Comparison of ENCODE assay signal across 20 cellular contexts in genomic region chr7:6359742-6360141, GRCh38. TPM values are rescaled to one million over a fixed set of nuclear protein-coding genes. Genes with fewer than 3 reads are reported as not detected.
A peak's percentile ranks its signal among the peaks of the same experiment; 100 is the strongest.
DNase-seq lines count a peak whose midpoint lies in the region; ATAC-seq and TF ChIP-seq lines count a peak whose summit lies in the region.
"Had no signal": no experiment of that assay in that cellular context is flagged by ENCODE, and none has a peak within 500 bp of the region (broad histone marks: within the 10 kb centered on the region; RNA-seq: fewer than 3 reads in every experiment).

No MANE protein-coding gene starts in this region.

- no peaks in the 10 kb centered on the region for H3K9me3 Mint-ChIP-seq in activated naive CD4-positive, alpha-beta T cell treated with anti-CD3 and anti-CD28 coated beads, Interleukin-2, amount 50 U/mL, for 72 hours
- no peaks in the 10 kb centered on the region for H3K9me3 Mint-ChIP-seq in Caco-2 (ENCODE audit: unreplicated experiment)
- H3K9me3 Mint-ChIP-seq: T-helper 1 cell treated with Interleukin-12 subunit alpha and Interleukin-12 subunit beta and Interleukin-4 antibody, amounts not matched to agents 30 μg/mL and 1 μg/mL, for 36 hours had no signal

- POLR2A ChIA-PET in Caco-2 (lab: Charles Lee): no interaction called here

- H3K9me3 ChIP-seq in Loucy (ENCODE audit: insufficient read depth, low read depth, low read length) (no peaks in the 10 kb centered on the region), SU-DHL-6 (ENCODE audit: insufficient read depth, low read length) (no peaks in the 10 kb centered on the region), neuronal stem cell (replicated peaks in 1 of 2; ENCODE audit: control insufficient read depth in 2 of 2, insufficient read depth in 1 of 2, low read depth in 1 of 2, low read length in 2 of 2) (no peaks in the 10 kb centered on the region), Caco-2 (no peaks in the 10 kb centered on the region)
- H3K9me3 ChIP-seq: MG63 had no signal

- H3K9ac ChIP-seq in Loucy (ENCODE audit: low read depth, low read length, poor library complexity, severe bottlenecking): no peak overlapping the region
- no peak overlapping the region for H3K9ac ChIP-seq in SU-DHL-6 (ENCODE audit: low read length)
- H3K9ac ChIP-seq in neuronal stem cell (ENCODE audit: low read depth, low read length, poor library complexity): no peak overlapping the region

- H2BK120ac ChIP-seq in neuronal stem cell (ENCODE audit: low read depth, low read length): no peak overlapping the region

- H3K4me3 Mint-ChIP-seq in Caco-2 (ENCODE audit: unreplicated experiment): no peak overlapping the region
- H3K4me3 Mint-ChIP-seq: CD4-positive, CD25-positive, alpha-beta regulatory T cell; T-helper 1 cell treated with Interleukin-12 subunit alpha and Interleukin-12 subunit beta and Interleukin-4 antibody, amounts not matched to agents 30 μg/mL and 1 μg/mL, for 36 hours had no signal

- H3K4me3 ChIP-seq in Loucy (ENCODE audit: low read length, poor library complexity, severe bottlenecking): no peak overlapping the region
- H3K4me3 ChIP-seq in SU-DHL-6 (ENCODE audit: insufficient read depth, low read length, poor library complexity, severe bottlenecking): no peak overlapping the region
- no peak overlapping the region for H3K4me3 ChIP-seq in neuronal stem cell (ENCODE audit: low read length in 2 of 2)
- H3K4me3 ChIP-seq in Caco-2 (ENCODE audit: low read depth, low read length): no peak overlapping the region
- H3K4me3 ChIP-seq: MG63 had no signal

- H4K91ac ChIP-seq in neuronal stem cell (ENCODE audit: low read depth, low read length, poor library complexity): no peak overlapping the region

- H3K27me3 ChIP-seq in Loucy (ENCODE audit: insufficient read depth, low read length, poor library complexity, severe bottlenecking) (no peaks in the 10 kb centered on the region), SU-DHL-6 (ENCODE audit: low read length) (no peaks in the 10 kb centered on the region), neuronal stem cell (ENCODE audit: control insufficient read depth in 3 of 3, insufficient read depth in 3 of 3, low read depth in 1 of 3, low read length in 3 of 3) (no peaks in the 10 kb centered on the region), Caco-2 (replicated peaks; ENCODE audit: control insufficient read depth, insufficient read depth, low read length) (no peaks in the 10 kb centered on the region)
- H3K27me3 ChIP-seq: MG63 had no signal

- no peak for ATAC-seq in activated naive CD4-positive, alpha-beta T cell treated with anti-CD3 and anti-CD28 coated beads, Interleukin-2, amount 50 U/mL, for 72 hours

- TF ChIP-seq CTCF in Loucy (conservative IDR thresholded peaks at IDR 0.05; ENCODE audit: low read length) (no peak), SU-DHL-6 (IDR thresholded peaks at IDR 0.05; ENCODE audit: insufficient read depth, low read length, poor library complexity, severe bottlenecking) (no peak), Caco-2 (IDR thresholded peaks at IDR 0.05; ENCODE audit: insufficient read depth in 1 of 2, low read depth in 1 of 2, low read length in 1 of 2, severe bottlenecking in 1 of 2, unreplicated experiment in 1 of 2) (no peak)

- H3K14ac ChIP-seq in neuronal stem cell (ENCODE audit: low read length): no peak overlapping the region

- H3K79me1 ChIP-seq in neuronal stem cell (ENCODE audit: low read depth, low read length): no peaks in the 10 kb centered on the region

- DNase-seq in SIG-M5 treated with dmso at 0.1 percent for 504 hours (lab: John Stamatoyannopoulos, UW; ENCODE audit: unreplicated experiment): peak; percentile 16
- no peak for DNase-seq in SIG-M5 (lab: John Stamatoyannopoulos, UW)
- DNase-seq in neuronal stem cell (ENCODE audit: low spot score): no peak
- no peak for DNase-seq in NCI-H345 treated with DMSO at 0.1 percent for 48 hours (lab: John Stamatoyannopoulos, UW; ENCODE audit: unreplicated experiment)
- no peak for DNase-seq in activated naive CD4-positive, alpha-beta T cell treated with anti-CD3 and anti-CD28 coated beads, Interleukin-2, amount 50 U/mL, for 72 hours (ENCODE audit: low spot score in 2 of 2)
- DNase-seq in Caco-2: no peak
- DNase-seq: 8988T, DMS153, EL, GOT3, MG63, NCI-H1417, NCI-H187 treated with DMSO at 0.1 percent for 48 hours, NCI-H446, NCI-H69, SHP77 had no signal

- H3K27ac ChIP-seq in SU-DHL-6 (ENCODE audit: low read depth, low read length) (no peak overlapping the region), neuronal stem cell (replicated peaks; ENCODE audit: low read length) (no peak overlapping the region)

- no peaks in the 10 kb centered on the region for H3K4me1 ChIP-seq in Loucy (ENCODE audit: insufficient read depth, low read length, poor library complexity, severe bottlenecking)
- H3K4me1 ChIP-seq in neuronal stem cell (ENCODE audit: control insufficient read depth in 2 of 2, insufficient read depth in 1 of 2, low read depth in 1 of 2, low read length in 2 of 2): no peaks in the 10 kb centered on the region
- no peaks in the 10 kb centered on the region for H3K4me1 ChIP-seq in Caco-2

- no peaks in the 10 kb centered on the region for H3K79me2 ChIP-seq in Loucy (ENCODE audit: insufficient read depth, low read length)
- H3K79me2 ChIP-seq in SU-DHL-6 (ENCODE audit: insufficient read depth, low read length): no peaks in the 10 kb centered on the region

- H3K27me3 Mint-ChIP-seq in Caco-2 (ENCODE audit: insufficient read depth, unreplicated experiment): no peaks in the 10 kb centered on the region
- H3K27me3 Mint-ChIP-seq: CD4-positive, CD25-positive, alpha-beta regulatory T cell had no signal

- H3K18ac ChIP-seq in neuronal stem cell (ENCODE audit: low read length): no peak overlapping the region

- H4K8ac ChIP-seq in neuronal stem cell (ENCODE audit: low read depth, low read length): no peak overlapping the region

- H3K9me2 ChIP-seq in Loucy (replicated peaks; ENCODE audit: low read depth, low read length): no peaks in the 10 kb centered on the region
- H3K9me2 ChIP-seq in SU-DHL-6 (replicated peaks; ENCODE audit: insufficient read depth, low read length): no peaks in the 10 kb centered on the region

- no peaks in the 10 kb centered on the region for H3K36me3 Mint-ChIP-seq in activated naive CD4-positive, alpha-beta T cell treated with anti-CD3 and anti-CD28 coated beads, Interleukin-2, amount 50 U/mL, for 72 hours
- H3K36me3 Mint-ChIP-seq in Caco-2 (ENCODE audit: insufficient read depth, unreplicated experiment): no peaks in the 10 kb centered on the region
- H3K36me3 Mint-ChIP-seq: CD4-positive, CD25-positive, alpha-beta regulatory T cell had no signal

- no peak overlapping the region for H2BK12ac ChIP-seq in neuronal stem cell (ENCODE audit: low read length)

- H4K20me1 ChIP-seq in Loucy (ENCODE audit: insufficient read depth, low read length, poor library complexity, severe bottlenecking): no peaks in the 10 kb centered on the region
- no peaks in the 10 kb centered on the region for H4K20me1 ChIP-seq in SU-DHL-6 (ENCODE audit: low read depth, low read length)

- no peak overlapping the region for H2BK15ac ChIP-seq in neuronal stem cell (ENCODE audit: low read length)

- H3F3A ChIP-seq in Loucy (ENCODE audit: low read depth) (no peaks in the 10 kb centered on the region), SU-DHL-6 (ENCODE audit: insufficient read depth) (0 out of 2 replicates have a peak, but pooled peaks cover 3% of the 10 kb centered on the region)

- no peaks in the 10 kb centered on the region for H3K4me1 Mint-ChIP-seq in Caco-2 (ENCODE audit: low read depth, unreplicated experiment)

- WGBS in neuronal stem cell (ENCODE audit: extremely low coverage in 2 of 2, insufficient read length in 2 of 2, insufficient replicate concordance in 1 of 2), 2 donors: no CpG with 5 or more reads among the region's 2 CpGs

- CTCF ChIA-PET in Caco-2 (lab: Charles Lee): no interaction called here

- no peak overlapping the region for H3K4ac ChIP-seq in neuronal stem cell (ENCODE audit: low read length)

- no peak overlapping the region for H2AK5ac ChIP-seq in neuronal stem cell (ENCODE audit: low read depth, low read length)

- no peak overlapping the region for H2BK5ac ChIP-seq in neuronal stem cell (ENCODE audit: low read length)

- H3K23ac ChIP-seq in neuronal stem cell (ENCODE audit: low read depth, low read length, poor library complexity): no peak overlapping the region

- intact Hi-C loops in Caco-2 (cut with micrococcal nuclease; ENCODE audit: unreplicated experiment): no loop called here

- H3K36me3 ChIP-seq in Loucy (ENCODE audit: insufficient read depth, low read length) (no peaks in the 10 kb centered on the region), SU-DHL-6 (ENCODE audit: low read length) (no peaks in the 10 kb centered on the region), neuronal stem cell (replicated peaks in 1 of 2; ENCODE audit: control insufficient read depth in 2 of 2, insufficient read depth in 2 of 2, low read length in 2 of 2) (no peaks in the 10 kb centered on the region), Caco-2 (ENCODE audit: control insufficient read depth, insufficient read depth, low read length) (no peaks in the 10 kb centered on the region)
- H3K36me3 ChIP-seq: MG63 had no signal

- H3K4me2 ChIP-seq in Loucy (ENCODE audit: low read depth, low read length, poor library complexity, severe bottlenecking) (no peak overlapping the region), SU-DHL-6 (ENCODE audit: low read depth, low read length, poor library complexity, severe bottlenecking) (no peak overlapping the region), neuronal stem cell (ENCODE audit: insufficient read depth, low read length, poor library complexity, severe bottlenecking) (no peak overlapping the region)

- H3K27ac Mint-ChIP-seq in activated naive CD4-positive, alpha-beta T cell treated with anti-CD3 and anti-CD28 coated beads, Interleukin-2, amount 50 U/mL, for 72 hours: no peak overlapping the region
- H3K27ac Mint-ChIP-seq in Caco-2 (ENCODE audit: unreplicated experiment): no peak overlapping the region
- H3K27ac Mint-ChIP-seq: CD4-positive, CD25-positive, alpha-beta regulatory T cell; T-helper 1 cell treated with Interleukin-12 subunit alpha and Interleukin-12 subunit beta and Interleukin-4 antibody, amounts not matched to agents 30 μg/mL and 1 μg/mL, for 36 hours had no signal

- no TSS peak for BruUV-seq in Caco-2 (replicated peaks; lab: Mats Ljungman, UMichigan)

- H2AFZ ChIP-seq in Loucy (ENCODE audit: low read length) (peak overlapping the region; percentile 78), SU-DHL-6 (ENCODE audit: low read depth, low read length, severe bottlenecking) (peak overlapping the region; percentile 24), neuronal stem cell (ENCODE audit: low read length) (peak overlapping the region; percentile 68)

RNA-seq across cellular contexts. Expression of gene FAM220A, which starts 11.0 kb away (rescaled TPM):
- polyA plus RNA-seq in neuronal stem cell (2013, experiment 1 of 2): 17.8 TPM
- polyA plus RNA-seq in neuronal stem cell (2013, experiment 2 of 2): 15.1 TPM
- 10 to 100 TPM in 1 of 2 donors, 1 to 10 TPM in 1; 6.6 to 12.4 TPM for total RNA-seq in activated naive CD4-positive, alpha-beta T cell treated with anti-CD3 and anti-CD28 coated beads, Interleukin-2, amount 50 U/mL, for 72 hours
- 15.3 and 17.1 TPM in 2 replicates for total RNA-seq in Caco-2 (2022)

RNA-seq across cellular contexts. Expression of gene RAC1, which starts 14.6 kb away (rescaled TPM):
- 260 TPM for polyA plus RNA-seq in neuronal stem cell (2013, experiment 1 of 2)
- 262 TPM for polyA plus RNA-seq in neuronal stem cell (2013, experiment 2 of 2)
- total RNA-seq in activated naive CD4-positive, alpha-beta T cell treated with anti-CD3 and anti-CD28 coated beads, Interleukin-2, amount 50 U/mL, for 72 hours: 100 to 1,000 TPM; 118 to 183 TPM
- total RNA-seq in Caco-2 (2022): 307 and 319 TPM in 2 replicates

Comparison
In these comparisons a context has a peak if more than half of its experiments do, and no peak if none do; other contexts are left out.
1. H2AFZ ChIP-seq: peak in every context shown above with its lines; median percentile 78 in Loucy; 68 in neuronal stem cell; 24 in SU-DHL-6.